ENCODE assay signal across 1 cellular context in the genomic region with DNA sequence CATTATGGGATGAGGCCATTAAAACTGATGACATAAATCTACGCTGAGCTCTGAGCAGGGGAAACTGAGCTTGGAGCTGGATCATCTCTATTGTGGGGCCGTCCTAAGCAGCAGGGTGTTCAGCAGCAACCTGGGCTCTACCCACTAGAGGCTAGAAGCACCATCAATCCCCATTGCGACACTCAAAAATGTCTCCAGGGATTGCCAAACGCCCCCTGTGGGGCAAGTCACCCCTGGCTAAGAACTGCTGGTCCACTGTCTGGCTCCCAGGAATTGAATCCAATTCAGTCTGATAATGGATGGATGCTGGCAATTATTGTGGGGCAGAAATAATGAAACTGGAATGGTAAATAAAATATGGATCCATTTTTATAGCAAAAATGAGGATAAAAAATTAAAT.
TF ChIP-seq lines count a peak whose summit lies in the region.

No MANE protein-coding gene starts in this region.

TF ChIP-seq in HepG2, 621 proteins besides CTCF, POLR2A, EP300 and RAD21:
- peak; percentile 79 for TF ChIP-seq CEBPB (IDR thresholded peaks at IDR 0.05; ENCODE audit: borderline replicate concordance, low read depth, low read length)
- no peak for TF ChIP-seq RBFOX2 (IDR thresholded peaks at IDR 0.05; ENCODE audit: low read depth, low read length)
- 0 out of 2 replicates have a peak, but pooled peaks have one; percentile 9 for TF ChIP-seq CEBPG (CRISPR knock-in tag; IDR thresholded peaks at IDR 0.05)
- no peak for TF ChIP-seq SP140L (CRISPR knock-in tag; IDR thresholded peaks at IDR 0.05; ENCODE audit: borderline replicate concordance)
- TF ChIP-seq, protein P1, sequence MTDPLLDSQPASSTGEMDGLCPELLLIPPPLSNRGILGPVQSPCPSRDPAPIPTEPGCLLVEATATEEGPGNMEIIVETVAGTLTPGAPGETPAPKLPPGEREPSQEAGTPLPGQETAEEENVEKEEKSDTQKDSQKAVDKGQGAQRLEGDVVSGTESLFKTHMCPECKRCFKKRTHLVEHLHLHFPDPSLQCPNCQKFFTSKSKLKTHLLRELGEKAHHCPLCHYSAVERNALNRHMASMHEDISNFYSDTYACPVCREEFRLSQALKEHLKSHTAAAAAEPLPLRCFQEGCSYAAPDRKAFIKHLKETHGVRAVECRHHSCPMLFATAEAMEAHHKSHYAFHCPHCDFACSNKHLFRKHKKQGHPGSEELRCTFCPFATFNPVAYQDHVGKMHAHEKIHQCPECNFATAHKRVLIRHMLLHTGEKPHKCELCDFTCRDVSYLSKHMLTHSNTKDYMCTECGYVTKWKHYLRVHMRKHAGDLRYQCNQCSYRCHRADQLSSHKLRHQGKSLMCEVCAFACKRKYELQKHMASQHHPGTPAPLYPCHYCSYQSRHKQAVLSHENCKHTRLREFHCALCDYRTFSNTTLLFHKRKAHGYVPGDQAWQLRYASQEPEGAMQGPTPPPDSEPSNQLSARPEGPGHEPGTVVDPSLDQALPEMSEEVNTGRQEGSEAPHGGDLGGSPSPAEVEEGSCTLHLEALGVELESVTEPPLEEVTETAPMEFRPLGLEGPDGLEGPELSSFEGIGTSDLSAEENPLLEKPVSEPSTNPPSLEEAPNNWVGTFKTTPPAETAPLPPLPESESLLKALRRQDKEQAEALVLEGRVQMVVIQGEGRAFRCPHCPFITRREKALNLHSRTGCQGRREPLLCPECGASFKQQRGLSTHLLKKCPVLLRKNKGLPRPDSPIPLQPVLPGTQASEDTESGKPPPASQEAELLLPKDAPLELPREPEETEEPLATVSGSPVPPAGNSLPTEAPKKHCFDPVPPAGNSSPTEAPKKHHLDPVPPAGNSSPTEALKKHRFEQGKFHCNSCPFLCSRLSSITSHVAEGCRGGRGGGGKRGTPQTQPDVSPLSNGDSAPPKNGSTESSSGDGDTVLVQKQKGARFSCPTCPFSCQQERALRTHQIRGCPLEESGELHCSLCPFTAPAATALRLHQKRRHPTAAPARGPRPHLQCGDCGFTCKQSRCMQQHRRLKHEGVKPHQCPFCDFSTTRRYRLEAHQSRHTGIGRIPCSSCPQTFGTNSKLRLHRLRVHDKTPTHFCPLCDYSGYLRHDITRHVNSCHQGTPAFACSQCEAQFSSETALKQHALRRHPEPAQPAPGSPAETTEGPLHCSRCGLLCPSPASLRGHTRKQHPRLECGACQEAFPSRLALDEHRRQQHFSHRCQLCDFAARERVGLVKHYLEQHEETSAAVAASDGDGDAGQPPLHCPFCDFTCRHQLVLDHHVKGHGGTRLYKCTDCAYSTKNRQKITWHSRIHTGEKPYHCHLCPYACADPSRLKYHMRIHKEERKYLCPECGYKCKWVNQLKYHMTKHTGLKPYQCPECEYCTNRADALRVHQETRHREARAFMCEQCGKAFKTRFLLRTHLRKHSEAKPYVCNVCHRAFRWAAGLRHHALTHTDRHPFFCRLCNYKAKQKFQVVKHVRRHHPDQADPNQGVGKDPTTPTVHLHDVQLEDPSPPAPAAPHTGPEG (CRISPR knock-in tag; IDR thresholded peaks at IDR 0.05) = no peak
